1 cellular context compared by ENCODE assay signal in the genomic region with DNA sequence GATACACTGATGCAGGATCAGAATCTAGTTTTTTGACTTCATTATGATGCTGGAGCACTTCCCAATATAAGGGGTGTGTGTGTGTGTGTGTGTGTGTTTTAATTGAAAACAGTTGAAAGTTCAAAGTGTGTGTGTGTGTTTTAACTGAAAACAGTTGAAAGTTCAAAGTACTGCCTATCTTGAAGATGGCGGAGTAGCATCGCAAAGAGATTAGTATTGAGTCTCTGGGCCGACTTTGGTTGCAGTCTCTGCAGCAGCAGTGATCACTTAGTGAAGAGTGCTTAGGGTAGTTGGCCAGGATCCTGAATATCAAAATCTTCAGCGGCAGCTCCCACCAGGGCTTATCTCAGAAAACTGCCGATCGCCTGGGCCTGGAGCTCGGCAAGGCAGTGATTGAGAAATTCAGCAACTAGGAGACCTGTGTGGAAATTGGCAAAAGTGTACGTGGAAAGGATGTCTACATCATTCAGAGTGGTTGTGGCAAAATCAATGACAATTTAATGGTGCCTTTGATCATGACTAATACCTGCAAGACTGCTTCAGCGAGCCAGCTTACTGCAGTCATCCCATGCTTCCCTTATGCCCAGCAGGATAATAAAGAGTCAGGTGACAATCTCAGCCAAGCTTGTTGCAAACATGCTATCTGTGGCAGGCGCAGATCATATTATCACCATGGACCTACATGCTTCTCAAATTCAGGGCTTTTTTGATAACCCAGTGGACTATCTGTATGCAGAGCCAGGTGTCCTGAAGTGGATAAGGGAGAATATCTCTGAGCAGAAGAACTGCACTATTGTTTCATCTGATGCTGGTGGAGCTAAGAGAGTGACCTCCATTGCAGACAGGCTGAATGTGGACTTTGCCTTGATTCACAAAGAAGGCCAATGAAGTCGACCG.
TF ChIP-seq lines count a peak whose summit lies in the region.

No MANE protein-coding gene starts in this region.

TF ChIP-seq in K562, 482 proteins besides CTCF, POLR2A, EP300 and RAD21:
- peak; percentile 67 for TF ChIP-seq TCF3 (CRISPR knock-in tag; IDR thresholded peaks at IDR 0.05)
- no peak for TF ChIP-seq HDAC3 (IDR thresholded peaks at IDR 0.05; ENCODE audit: borderline replicate concordance, partially characterized antibody)
- no peak for TF ChIP-seq NELFE (IDR thresholded peaks at IDR 0.05; ENCODE audit: insufficient read depth, insufficient read length)
- TF ChIP-seq TEAD4 (IDR thresholded peaks at IDR 0.05; ENCODE audit: low read length), result peak; percentile 80
- no peak for TF ChIP-seq TEAD4 (CRISPR knock-in tag; IDR thresholded peaks at IDR 0.05; ENCODE audit: borderline replicate concordance)
- TF ChIP-seq NFIC (IDR thresholded peaks at IDR 0.05), result peak; percentile 17; the same call in 1 of the 2 replicates
- TF ChIP-seq HDAC8 (tag; IDR thresholded peaks at IDR 0.05), result no peak
- 0 out of 2 replicates have a peak, but pooled peaks have one; percentile 49 for TF ChIP-seq POLR2AphosphoS5 (IDR thresholded peaks at IDR 0.05; ENCODE audit: control insufficient read depth, insufficient read depth, low read depth, low read length)
- no peak for TF ChIP-seq CCNT2 (IDR thresholded peaks at IDR 0.05; ENCODE audit: borderline replicate concordance, extremely low read depth, insufficient read length, low read depth, low read length)
- TF ChIP-seq CBFA2T3 (IDR thresholded peaks at IDR 0.05), result peak; percentile 82
- TF ChIP-seq, protein P1, sequence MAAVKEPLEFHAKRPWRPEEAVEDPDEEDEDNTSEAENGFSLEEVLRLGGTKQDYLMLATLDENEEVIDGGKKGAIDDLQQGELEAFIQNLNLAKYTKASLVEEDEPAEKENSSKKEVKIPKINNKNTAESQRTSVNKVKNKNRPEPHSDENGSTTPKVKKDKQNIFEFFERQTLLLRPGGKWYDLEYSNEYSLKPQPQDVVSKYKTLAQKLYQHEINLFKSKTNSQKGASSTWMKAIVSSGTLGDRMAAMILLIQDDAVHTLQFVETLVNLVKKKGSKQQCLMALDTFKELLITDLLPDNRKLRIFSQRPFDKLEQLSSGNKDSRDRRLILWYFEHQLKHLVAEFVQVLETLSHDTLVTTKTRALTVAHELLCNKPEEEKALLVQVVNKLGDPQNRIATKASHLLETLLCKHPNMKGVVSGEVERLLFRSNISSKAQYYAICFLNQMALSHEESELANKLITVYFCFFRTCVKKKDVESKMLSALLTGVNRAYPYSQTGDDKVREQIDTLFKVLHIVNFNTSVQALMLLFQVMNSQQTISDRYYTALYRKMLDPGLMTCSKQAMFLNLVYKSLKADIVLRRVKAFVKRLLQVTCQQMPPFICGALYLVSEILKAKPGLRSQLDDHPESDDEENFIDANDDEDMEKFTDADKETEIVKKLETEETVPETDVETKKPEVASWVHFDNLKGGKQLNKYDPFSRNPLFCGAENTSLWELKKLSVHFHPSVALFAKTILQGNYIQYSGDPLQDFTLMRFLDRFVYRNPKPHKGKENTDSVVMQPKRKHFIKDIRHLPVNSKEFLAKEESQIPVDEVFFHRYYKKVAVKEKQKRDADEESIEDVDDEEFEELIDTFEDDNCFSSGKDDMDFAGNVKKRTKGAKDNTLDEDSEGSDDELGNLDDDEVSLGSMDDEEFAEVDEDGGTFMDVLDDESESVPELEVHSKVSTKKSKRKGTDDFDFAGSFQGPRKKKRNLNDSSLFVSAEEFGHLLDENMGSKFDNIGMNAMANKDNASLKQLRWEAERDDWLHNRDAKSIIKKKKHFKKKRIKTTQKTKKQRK (IDR thresholded peaks at IDR 0.05; ENCODE audit: borderline replicate concordance, low read depth, low read length), result no peak
- TF ChIP-seq GABPB1 (CRISPR knock-in tag; IDR thresholded peaks at IDR 0.05), result no peak
- no peak for TF ChIP-seq ZNF583 (CRISPR knock-in tag; IDR thresholded peaks at IDR 0.05)
- peak in 1 of 2 experiments; percentile 42; a peak in 1 of 4 replicates for TF ChIP-seq RCOR1 (IDR thresholded peaks at IDR 0.05; ENCODE audit: borderline replicate concordance in 1 of 2, low read depth in 2 of 2, low read length in 2 of 2)
- TF ChIP-seq KLF16 (IDR thresholded peaks at IDR 0.05), result peak; percentile 8; the same call in 1 of the 2 replicates
- no peak for TF ChIP-seq TEAD2 (tag; IDR thresholded peaks at IDR 0.05)
- TF ChIP-seq CBFA2T2 (conservative IDR thresholded peaks at IDR 0.05), result peak; percentile 81
- peak; percentile 67; the same call in 1 of the 2 replicates for TF ChIP-seq NCOR1 (IDR thresholded peaks at IDR 0.05)
- TF ChIP-seq CHD4 (IDR thresholded peaks at IDR 0.05; ENCODE audit: insufficient read depth, insufficient replicate concordance, low read depth, low read length, poor library complexity, severe bottlenecking), result no peak
- peak; percentile 74 for TF ChIP-seq TAL1 (IDR thresholded peaks at IDR 0.05)
- no peak for TF ChIP-seq ZNF445 (CRISPR knock-in tag; IDR thresholded peaks at IDR 0.05; ENCODE audit: low read depth)
- TF ChIP-seq ADNP (tag; IDR thresholded peaks at IDR 0.05), result no peak
- TF ChIP-seq TSC22D4 (tag; IDR thresholded peaks at IDR 0.05), result no peak
- TF ChIP-seq NCOA6 (IDR thresholded peaks at IDR 0.05), result no peak
- peak; percentile 69 for TF ChIP-seq ARID1B (IDR thresholded peaks at IDR 0.05)
- TF ChIP-seq CBX2 (IDR thresholded peaks at IDR 0.05; ENCODE audit: insufficient read depth, low read length, poor library complexity, severe bottlenecking), result no peak
- no peak for TF ChIP-seq ZNF668 (CRISPR knock-in tag; IDR thresholded peaks at IDR 0.05)
- TF ChIP-seq ZKSCAN8 (CRISPR knock-in tag; IDR thresholded peaks at IDR 0.05), result no peak
- TF ChIP-seq STAT5A (IDR thresholded peaks at IDR 0.05; ENCODE audit: borderline replicate concordance, low read length), result 0 out of 2 replicates have a peak, but pooled peaks have one; percentile 13
- TF ChIP-seq, protein P2, sequence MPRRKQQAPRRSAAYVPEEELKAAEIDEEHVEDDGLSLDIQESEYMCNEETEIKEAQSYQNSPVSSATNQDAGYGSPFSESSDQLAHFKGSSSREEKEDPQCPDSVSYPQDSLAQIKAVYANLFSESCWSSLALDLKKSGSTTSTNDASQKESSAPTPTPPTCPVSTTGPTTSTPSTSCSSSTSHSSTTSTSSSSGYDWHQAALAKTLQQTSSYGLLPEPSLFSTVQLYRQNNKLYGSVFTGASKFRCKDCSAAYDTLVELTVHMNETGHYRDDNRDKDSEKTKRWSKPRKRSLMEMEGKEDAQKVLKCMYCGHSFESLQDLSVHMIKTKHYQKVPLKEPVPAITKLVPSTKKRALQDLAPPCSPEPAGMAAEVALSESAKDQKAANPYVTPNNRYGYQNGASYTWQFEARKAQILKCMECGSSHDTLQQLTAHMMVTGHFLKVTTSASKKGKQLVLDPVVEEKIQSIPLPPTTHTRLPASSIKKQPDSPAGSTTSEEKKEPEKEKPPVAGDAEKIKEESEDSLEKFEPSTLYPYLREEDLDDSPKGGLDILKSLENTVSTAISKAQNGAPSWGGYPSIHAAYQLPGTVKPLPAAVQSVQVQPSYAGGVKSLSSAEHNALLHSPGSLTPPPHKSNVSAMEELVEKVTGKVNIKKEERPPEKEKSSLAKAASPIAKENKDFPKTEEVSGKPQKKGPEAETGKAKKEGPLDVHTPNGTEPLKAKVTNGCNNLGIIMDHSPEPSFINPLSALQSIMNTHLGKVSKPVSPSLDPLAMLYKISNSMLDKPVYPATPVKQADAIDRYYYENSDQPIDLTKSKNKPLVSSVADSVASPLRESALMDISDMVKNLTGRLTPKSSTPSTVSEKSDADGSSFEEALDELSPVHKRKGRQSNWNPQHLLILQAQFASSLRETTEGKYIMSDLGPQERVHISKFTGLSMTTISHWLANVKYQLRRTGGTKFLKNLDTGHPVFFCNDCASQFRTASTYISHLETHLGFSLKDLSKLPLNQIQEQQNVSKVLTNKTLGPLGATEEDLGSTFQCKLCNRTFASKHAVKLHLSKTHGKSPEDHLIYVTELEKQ (CRISPR knock-in tag; IDR thresholded peaks at IDR 0.05), result no peak
- TF ChIP-seq NFE2L1 (tag; IDR thresholded peaks at IDR 0.05; ENCODE audit: borderline replicate concordance, low read depth), result no peak
- TF ChIP-seq SRSF3 (IDR thresholded peaks at IDR 0.05; ENCODE audit: insufficient read depth, low read length), result no peak
- no peak for TF ChIP-seq HNRNPUL1 (IDR thresholded peaks at IDR 0.05; ENCODE audit: low read length)
- no peak for TF ChIP-seq HMG20A (CRISPR knock-in tag; conservative IDR thresholded peaks at IDR 0.05)
- TF ChIP-seq, protein P3, sequence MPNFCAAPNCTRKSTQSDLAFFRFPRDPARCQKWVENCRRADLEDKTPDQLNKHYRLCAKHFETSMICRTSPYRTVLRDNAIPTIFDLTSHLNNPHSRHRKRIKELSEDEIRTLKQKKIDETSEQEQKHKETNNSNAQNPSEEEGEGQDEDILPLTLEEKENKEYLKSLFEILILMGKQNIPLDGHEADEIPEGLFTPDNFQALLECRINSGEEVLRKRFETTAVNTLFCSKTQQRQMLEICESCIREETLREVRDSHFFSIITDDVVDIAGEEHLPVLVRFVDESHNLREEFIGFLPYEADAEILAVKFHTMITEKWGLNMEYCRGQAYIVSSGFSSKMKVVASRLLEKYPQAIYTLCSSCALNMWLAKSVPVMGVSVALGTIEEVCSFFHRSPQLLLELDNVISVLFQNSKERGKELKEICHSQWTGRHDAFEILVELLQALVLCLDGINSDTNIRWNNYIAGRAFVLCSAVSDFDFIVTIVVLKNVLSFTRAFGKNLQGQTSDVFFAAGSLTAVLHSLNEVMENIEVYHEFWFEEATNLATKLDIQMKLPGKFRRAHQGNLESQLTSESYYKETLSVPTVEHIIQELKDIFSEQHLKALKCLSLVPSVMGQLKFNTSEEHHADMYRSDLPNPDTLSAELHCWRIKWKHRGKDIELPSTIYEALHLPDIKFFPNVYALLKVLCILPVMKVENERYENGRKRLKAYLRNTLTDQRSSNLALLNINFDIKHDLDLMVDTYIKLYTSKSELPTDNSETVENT (CRISPR knock-in tag; IDR thresholded peaks at IDR 0.05), result no peak
- TF ChIP-seq PRPF4 (IDR thresholded peaks at IDR 0.05; ENCODE audit: insufficient read depth, low read depth, low read length, poor library complexity, severe bottlenecking), result no peak
- no peak for TF ChIP-seq MAFF (IDR thresholded peaks at IDR 0.05; ENCODE audit: low read length)
- TF ChIP-seq HCFC1 (IDR thresholded peaks at IDR 0.05; ENCODE audit: low read depth, low read length), result no peak
- no peak for TF ChIP-seq CEBPG (CRISPR knock-in tag; IDR thresholded peaks at IDR 0.05)
- 0 out of 4 replicates have a peak, but pooled peaks of 1 of the 2 experiments have one; percentile 2 for TF ChIP-seq CEBPG (tag; conservative IDR thresholded peaks at IDR 0.05 in 1 of 2, IDR thresholded peaks at IDR 0.05 in 1 of 2)
- no peak for TF ChIP-seq SAFB (IDR thresholded peaks at IDR 0.05; ENCODE audit: borderline replicate concordance, low read depth, low read length)
- no peak for TF ChIP-seq ZNF174 (CRISPR knock-in tag; IDR thresholded peaks at IDR 0.05)
- no peak for TF ChIP-seq EWSR1 (IDR thresholded peaks at IDR 0.05; ENCODE audit: borderline replicate concordance, low read depth, partially characterized antibody)
- TF ChIP-seq, protein P4, sequence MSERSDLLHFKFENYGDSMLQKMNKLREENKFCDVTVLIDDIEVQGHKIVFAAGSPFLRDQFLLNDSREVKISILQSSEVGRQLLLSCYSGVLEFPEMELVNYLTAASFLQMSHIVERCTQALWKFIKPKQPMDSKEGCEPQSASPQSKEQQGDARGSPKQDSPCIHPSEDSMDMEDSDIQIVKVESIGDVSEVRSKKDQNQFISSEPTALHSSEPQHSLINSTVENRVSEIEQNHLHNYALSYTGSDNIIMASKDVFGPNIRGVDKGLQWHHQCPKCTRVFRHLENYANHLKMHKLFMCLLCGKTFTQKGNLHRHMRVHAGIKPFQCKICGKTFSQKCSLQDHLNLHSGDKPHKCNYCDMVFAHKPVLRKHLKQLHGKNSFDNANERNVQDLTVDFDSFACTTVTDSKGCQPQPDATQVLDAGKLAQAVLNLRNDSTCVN (CRISPR knock-in tag; IDR thresholded peaks at IDR 0.05), result no peak
- no peak for TF ChIP-seq SLC30A9 (CRISPR knock-in tag; IDR thresholded peaks at IDR 0.05)
- TF ChIP-seq SOX6 (IDR thresholded peaks at IDR 0.05), result 0 out of 2 replicates have a peak, but pooled peaks have one; percentile 10
- no peak for TF ChIP-seq KDM2B (CRISPR knock-in tag; IDR thresholded peaks at IDR 0.05)
- TF ChIP-seq, protein P5, sequence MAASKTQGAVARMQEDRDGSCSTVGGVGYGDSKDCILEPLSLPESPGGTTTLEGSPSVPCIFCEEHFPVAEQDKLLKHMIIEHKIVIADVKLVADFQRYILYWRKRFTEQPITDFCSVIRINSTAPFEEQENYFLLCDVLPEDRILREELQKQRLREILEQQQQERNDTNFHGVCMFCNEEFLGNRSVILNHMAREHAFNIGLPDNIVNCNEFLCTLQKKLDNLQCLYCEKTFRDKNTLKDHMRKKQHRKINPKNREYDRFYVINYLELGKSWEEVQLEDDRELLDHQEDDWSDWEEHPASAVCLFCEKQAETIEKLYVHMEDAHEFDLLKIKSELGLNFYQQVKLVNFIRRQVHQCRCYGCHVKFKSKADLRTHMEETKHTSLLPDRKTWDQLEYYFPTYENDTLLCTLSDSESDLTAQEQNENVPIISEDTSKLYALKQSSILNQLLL (CRISPR knock-in tag; IDR thresholded peaks at IDR 0.05; ENCODE audit: borderline replicate concordance), result no peak
- no peak for TF ChIP-seq NR2F6 (CRISPR knock-in tag; IDR thresholded peaks at IDR 0.05)
